ENCODE assay signal across 8 cellular contexts in the genomic region with DNA sequence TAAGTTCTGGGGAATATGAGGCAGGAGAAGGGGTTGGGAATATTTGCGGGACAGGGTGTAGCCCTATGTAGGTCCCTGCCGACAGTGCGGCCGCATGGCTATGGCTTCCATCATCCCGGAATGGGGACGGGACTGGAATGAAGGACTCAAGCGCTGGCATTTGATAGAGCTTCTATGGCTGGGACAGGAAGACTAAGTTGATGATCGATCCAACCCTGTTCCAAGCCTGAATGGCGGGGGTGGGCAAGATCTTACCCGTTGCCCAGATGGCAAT. TPM values are rescaled to one million over a fixed set of nuclear protein-coding genes. Genes with fewer than 3 reads are reported as not detected.
A peak's percentile ranks its signal among the peaks of the same experiment; 100 is the strongest.
DNase-seq lines count a peak whose midpoint lies in the region; ATAC-seq and TF ChIP-seq lines count a peak whose summit lies in the region.

No MANE protein-coding gene starts in this region.

- no peaks in the 10 kb centered on the region for H3K36me3 ChIP-seq in BE2C

- H3K27me3 ChIP-seq in BE2C, result no peaks in the 10 kb centered on the region

- peaks cover 28% of the 10 kb centered on the region for H3K4me1 ChIP-seq in BE2C

- CTCF ChIA-PET in MCF 10A (lab: Yijun Ruan, JAX), result interaction anchor here (0.6 to 4.3 kb wide), 26 partner anchors 12 to 525 kb away, joined by 3 to 86 read pairs (median 4); no protein-coding TSS in a partner anchor

- no peak for TF ChIP-seq CTCF in BE2C (IDR thresholded peaks at IDR 0.05; ENCODE audit: low read depth, low read length)
- no peak for TF ChIP-seq CTCF in MCF 10A (IDR thresholded peaks at IDR 0.05; ENCODE audit: unreplicated experiment)
- TF ChIP-seq CTCF in mesothelial cell of epicardium (IDR thresholded peaks at IDR 0.05; ENCODE audit: unreplicated experiment), result no peak

- H3K9me3 Mint-ChIP-seq in MCF 10A (ENCODE audit: unreplicated experiment), result no peaks in the 10 kb centered on the region
- H3K9me3 Mint-ChIP-seq in mesothelial cell of epicardium, result no peaks in the 10 kb centered on the region

- ATAC-seq in HG03432 (IDR thresholded peaks at IDR 0.05; ENCODE audit: unreplicated experiment) (peak; percentile 10), HG03521 (IDR thresholded peaks at IDR 0.05; ENCODE audit: unreplicated experiment) (no peak)

- intact Hi-C loops in MCF 10A (cut with micrococcal nuclease), result loop anchor here (1.0 kb wide), 3 partner anchors 22 to 109 kb away; no protein-coding TSS in a partner anchor

- H3K4me1 Mint-ChIP-seq in MCF 10A (ENCODE audit: insufficient read depth, unreplicated experiment), result peaks cover 26% of the 10 kb centered on the region
- H3K4me1 Mint-ChIP-seq in mesothelial cell of epicardium, result peaks cover 25% of the 10 kb centered on the region

- H3K4me3 Mint-ChIP-seq in MCF 10A (ENCODE audit: unreplicated experiment) (peak overlapping the region; percentile 97), mesothelial cell of epicardium (peak overlapping the region; percentile 75)

- DNase-seq in BE2C, result no peak
- no peak for DNase-seq in MCF 10A (ENCODE audit: unreplicated experiment)
- no peak for DNase-seq in mesothelial cell of epicardium (ENCODE audit: low spot score in 2 of 2, unreplicated experiment in 2 of 2)
- DNase-seq in RKO (ENCODE audit: low spot score), result no peak
- no peak for DNase-seq in NCI-H146 (lab: John Stamatoyannopoulos, UW)
- DNase-seq in stimulated activated CD4-positive, alpha-beta T cell treated with anti-CD3 and anti-CD28 coated beads, Interleukin-12 subunit alpha, Interleukin-12 subunit beta, amount 100 ng/mL, for 4 hours, result no peak

- H3K36me3 Mint-ChIP-seq in MCF 10A (ENCODE audit: insufficient read depth, unreplicated experiment), result peaks cover 6% of the 10 kb centered on the region
- H3K36me3 Mint-ChIP-seq in mesothelial cell of epicardium, result no peaks in the 10 kb centered on the region

- peak overlapping the region; percentile 98 for H3K27ac Mint-ChIP-seq in MCF 10A (ENCODE audit: low read depth, unreplicated experiment)
- H3K27ac Mint-ChIP-seq in mesothelial cell of epicardium, result no peak overlapping the region

- POLR2A ChIA-PET in MCF 10A (lab: Yijun Ruan, JAX), result interaction anchor here (0.6 to 3.3 kb wide), 31 partner anchors 8 to 444 kb away, joined by 3 to 62 read pairs (median 4); partner anchors contain the start of genes EPOP, LASP1 and MLLT6

- H3K9me3 ChIP-seq in BE2C, result no peaks in the 10 kb centered on the region

- H3K27me3 Mint-ChIP-seq in MCF 10A (ENCODE audit: insufficient read depth, unreplicated experiment), result peaks cover 4% of the 10 kb centered on the region
- peaks cover 48% of the 10 kb centered on the region for H3K27me3 Mint-ChIP-seq in mesothelial cell of epicardium (ENCODE audit: low read depth)

- peak overlapping the region; percentile 62 for H3K4me3 ChIP-seq in BE2C (ENCODE audit: low read depth, low read length)

- BruUV-seq in MCF 10A (replicated peaks; lab: Mats Ljungman, UMichigan), result no TSS peak

RNA-seq across cellular contexts. Expression of gene SRCIN1, which starts 47.1 kb away (rescaled TPM):
- polyA plus RNA-seq in BE2C (2012; ENCODE audit: insufficient read depth, insufficient read length, low read depth), result 58.7 TPM
- total RNA-seq in MCF 10A (2022) (5.7 and 8.6 TPM in 2 replicates), mesothelial cell of epicardium (19.4 to 21.4 TPM (median 20.8 TPM) in 3 replicates)
